ENCODE assay signal across 26 cellular contexts in genomic region chr15:91420689-91421088, GRCh38.
"Had no signal": no experiment of that assay in that cellular context is flagged by ENCODE, and none has a peak within 500 bp of the region (broad histone marks: within the 10 kb centered on the region; RNA-seq: fewer than 3 reads in every experiment).

No MANE protein-coding gene starts in this region.

- H3K4me3 Mint-ChIP-seq: immature natural killer cell; naive thymus-derived CD8-positive, alpha-beta T cell; nephron; neural crest cell; stimulated activated naive CD8-positive, alpha-beta T cell treated with anti-CD3 and anti-CD28 coated beads, Interleukin-15, Interleukin-2, amounts not matched to agents 100 ng/mL and 50 ng/mL, for 24 hours; type B pancreatic cell had no signal

- H3K27me3 ChIP-seq: left lung, right lobe of liver, tibial nerve, uterus had no signal

- H3K36me3 ChIP-seq: left lung, lower lobe of right lung, right lobe of liver, suprapubic skin, thoracic aorta, tibial nerve, uterus had no signal

- H3K9me3 ChIP-seq: left lung, lower lobe of right lung, psoas muscle, right lobe of liver, suprapubic skin, thoracic aorta, uterus had no signal

- DNase-seq: hippocampal formation; immature natural killer cell; kidney; left colon; left lung; lower lobe of right lung; mammary epithelial cell; mesenchymal stem cell; naive thymus-derived CD8-positive, alpha-beta T cell; nucleus accumbens; psoas muscle; right lobe of liver; stimulated activated CD4-positive, alpha-beta T cell treated with anti-CD3 and anti-CD28 coated beads, Interleukin-12 subunit alpha, Interleukin-12 subunit beta, amount 100 ng/mL, for 4 hours; stimulated activated CD4-positive, alpha-beta T cell treated with anti-CD3 and anti-CD28 coated beads, Interleukin-15, amount 100 ng/mL, for 24 hours; stimulated activated CD4-positive, alpha-beta T cell treated with anti-CD3 and anti-CD28 coated beads, Interleukin-2, amount 100 ng/mL, for 24 hours; stimulated activated CD4-positive, alpha-beta T cell treated with anti-CD3 and anti-CD28 coated beads, Interleukin-4, amount 100 ng/mL, for 1 hour; stimulated activated naive CD4-positive, alpha-beta T cell; uterus had no signal

- H3K4me3 ChIP-seq: left lung, lower lobe of right lung, psoas muscle, right lobe of liver, suprapubic skin, thoracic aorta, tibial nerve, uterus had no signal

- H3K36me3 Mint-ChIP-seq: type B pancreatic cell had no signal

- H3K4me1 Mint-ChIP-seq: nephron had no signal

- H3K9me3 Mint-ChIP-seq: type B pancreatic cell had no signal

- H3K27me3 Mint-ChIP-seq: stimulated activated naive CD8-positive, alpha-beta T cell treated with anti-CD3 and anti-CD28 coated beads, Interleukin-15, Interleukin-2, amounts not matched to agents 100 ng/mL and 50 ng/mL, for 24 hours had no signal

- ATAC-seq: left lung; lower lobe of right lung; naive thymus-derived CD8-positive, alpha-beta T cell; psoas muscle; right lobe of liver had no signal

- H3K4me1 ChIP-seq: left lung, lower lobe of right lung, parathyroid adenoma, psoas muscle, right lobe of liver, suprapubic skin, tibial nerve, uterus had no signal

- H3K27ac ChIP-seq: left lung, lower lobe of right lung, parathyroid adenoma, psoas muscle, right lobe of liver, suprapubic skin, thoracic aorta, tibial nerve, uterus had no signal

- H3K27ac Mint-ChIP-seq: immature natural killer cell; naive thymus-derived CD8-positive, alpha-beta T cell; nephron; stimulated activated naive CD8-positive, alpha-beta T cell treated with anti-CD3 and anti-CD28 coated beads, Interleukin-15, Interleukin-2, amounts not matched to agents 100 ng/mL and 50 ng/mL, for 24 hours; type B pancreatic cell had no signal
